24 cellular contexts compared by ENCODE assay signal in the genomic region with DNA sequence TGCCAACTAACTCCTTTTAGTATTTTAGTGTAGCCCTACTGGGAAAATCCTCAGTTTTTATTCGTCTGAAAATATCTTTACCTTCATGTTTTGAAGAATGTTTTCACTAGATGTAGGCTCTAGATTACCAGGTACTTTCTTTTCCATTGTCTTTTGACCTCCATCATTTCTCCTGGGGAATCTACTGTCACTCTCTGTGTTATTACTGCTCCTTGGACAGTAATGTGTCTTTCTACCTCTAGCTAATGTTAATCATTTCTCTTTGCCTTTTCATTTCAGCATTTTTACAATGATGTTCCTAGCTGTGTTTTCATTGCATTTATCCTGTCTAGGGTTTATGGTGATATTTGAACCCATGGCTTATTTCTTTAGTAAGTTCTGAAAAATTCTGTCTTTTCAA.
DNase-seq lines count a peak whose midpoint lies in the region; ATAC-seq, FAIRE-seq and TF ChIP-seq lines count a peak whose summit lies in the region.
"Had no signal": no experiment of that assay in that cellular context is flagged by ENCODE, and none has a peak within 500 bp of the region (broad histone marks: within the 10 kb centered on the region; RNA-seq: fewer than 3 reads in every experiment).

No MANE protein-coding gene starts in this region.

- TF ChIP-seq POLR2A in HepG2 (IDR thresholded peaks at IDR 0.05; ENCODE audit: insufficient read depth in 1 of 2, low read depth in 2 of 2, low read length in 2 of 2) (no peak), right lobe of liver (IDR thresholded peaks at IDR 0.05) (no peak), K562 (conservative IDR thresholded peaks at IDR 0.05) (no peak)

- intact Hi-C loops in HepG2 (cut with micrococcal nuclease; ENCODE audit: unreplicated experiment) (no loop called here), right lobe of liver (cut with DNase I) (no loop called here), K562 (cut with micrococcal nuclease) (no loop called here)

- in situ Hi-C loops in HepG2 (cut with HindIII; ENCODE audit: extremely low pct_ligation_motif_present, low pct_unique_long_range_greater_than_20kb) (loop anchor here (25.0 kb wide), 1 partner anchor 226 kb away; no protein-coding TSS in a partner anchor), K562 (cut with MboI) (no loop called here)

- DNase-seq in HepG2 (ENCODE audit: low spot score) (no peak), right lobe of liver (no peak), NCI-H748 (lab: John Stamatoyannopoulos, UW; ENCODE audit: unreplicated experiment) (peak; percentile 10), K562 (ENCODE audit: extremely low read depth in 1 of 4, low spot score in 3 of 4) (no peak), NCI-H187 treated with DMSO at 0.1 percent for 48 hours (lab: John Stamatoyannopoulos, UW) (no peak)
- DNase-seq: 8988T; ACHN; AML-193; BE2C; CD4-positive, alpha-beta T cell; CD8-positive, alpha-beta memory T cell; DMS 273 treated with DMSO at 0.1 percent for 48 hours; DMS79; EL; GDM1; GOT3 had no signal

- no peaks in the 10 kb centered on the region for H3K4me1 ChIP-seq in HepG2 (ENCODE audit: insufficient read depth, low read length)
- H3K4me1 ChIP-seq in right lobe of liver, result no peaks in the 10 kb centered on the region
- no peaks in the 10 kb centered on the region for H3K4me1 ChIP-seq in K562 (replicated peaks in 1 of 2; ENCODE audit: control insufficient read depth in 2 of 2, insufficient read depth in 2 of 2, low read length in 2 of 2)
- H3K4me1 ChIP-seq: A549; BE2C; BLaER1 treated with 17β-estradiol and CSF1 and Interleukin-3, amounts not matched to agents 10 nM and 100 nM; HAP-1 had no signal

- no peaks in the 10 kb centered on the region for H3K79me2 ChIP-seq in HepG2 (ENCODE audit: insufficient read depth, low read length)
- H3K79me2 ChIP-seq in K562 (ENCODE audit: control insufficient read depth, insufficient read depth, low read length), result no peaks in the 10 kb centered on the region

- H3K27me3 ChIP-seq in HepG2 (ENCODE audit: control insufficient read depth in 1 of 2, insufficient read depth in 2 of 2, low read length in 2 of 2), result peaks cover 3 to 32% of the 10 kb centered on the region in 2 experiments
- H3K27me3 ChIP-seq in right lobe of liver, result no peaks in the 10 kb centered on the region
- peaks cover 0 to 11% of the 10 kb centered on the region in 2 experiments; a peak in 2 of 5 replicates for H3K27me3 ChIP-seq in K562 (ENCODE audit: control insufficient read depth in 2 of 2, insufficient read depth in 2 of 2, low read length in 2 of 2)
- H3K27me3 ChIP-seq: BLaER1 treated with 17β-estradiol and CSF1 and Interleukin-3, amounts not matched to agents 10 nM and 100 nM had no signal

- H3K4me3 ChIP-seq in HepG2 (replicated peaks in 1 of 3; ENCODE audit: insufficient read depth in 1 of 3, low read depth in 2 of 3, low read length in 3 of 3) (no peak overlapping the region), right lobe of liver (no peak overlapping the region), K562 (no peak overlapping the region)
- H3K4me3 ChIP-seq: A549; BLaER1 treated with 17β-estradiol and CSF1 and Interleukin-3, amounts not matched to agents 10 nM and 100 nM; GM12878; HAP-1 had no signal

- H3K9ac ChIP-seq in HepG2 (ENCODE audit: insufficient read depth, low read depth, low read length) (no peak overlapping the region), K562 (ENCODE audit: insufficient read depth in 1 of 2, low read depth in 2 of 2, low read length in 2 of 2) (no peak overlapping the region)
- H3K9ac ChIP-seq: BLaER1 treated with 17β-estradiol and CSF1 and Interleukin-3, amounts not matched to agents 10 nM and 100 nM had no signal

- BruUV-seq in HepG2 (replicated peaks; lab: Mats Ljungman, UMichigan) (no TSS peak), K562 (replicated peaks; lab: Mats Ljungman, UMichigan) (no TSS peak)

- H3K36me3 ChIP-seq in HepG2 (replicated peaks in 1 of 2; ENCODE audit: control insufficient read depth in 1 of 2, insufficient read depth in 2 of 2, low read length in 2 of 2) (no peaks in the 10 kb centered on the region), right lobe of liver (no peaks in the 10 kb centered on the region), K562 (ENCODE audit: control insufficient read depth, insufficient read depth, low read length) (no peaks in the 10 kb centered on the region)
- H3K36me3 ChIP-seq: BE2C; BLaER1 treated with 17β-estradiol and CSF1 and Interleukin-3, amounts not matched to agents 10 nM and 100 nM; HAP-1 had no signal

- no peak for TF ChIP-seq CTCF in HepG2 (CRISPR knock-in tag; IDR thresholded peaks at IDR 0.05)
- no peak for TF ChIP-seq CTCF in right lobe of liver (IDR thresholded peaks at IDR 0.05)
- TF ChIP-seq CTCF in K562 (IDR thresholded peaks at IDR 0.05 in 2 of 3, conservative IDR thresholded peaks at IDR 0.05 in 1 of 3; ENCODE audit: insufficient read depth in 2 of 3, low read depth in 1 of 3, low read length in 3 of 3), result no peak

- no peak for ATAC-seq in HepG2
- ATAC-seq in right lobe of liver, result no peak
- ATAC-seq in K562, result no peak
- no peak for ATAC-seq in GM18511 (IDR thresholded peaks at IDR 0.05; ENCODE audit: unreplicated experiment)
- ATAC-seq: A549, GM12878 had no signal

- H3K9me1 ChIP-seq in K562 (ENCODE audit: control insufficient read depth, insufficient read depth, low read length), result no peaks in the 10 kb centered on the region

- 0% methylated on average over 1 of the region's 1 CpG for whole genome bisulfite sequencing in HepG2 (ENCODE audit: low lambda C conversion rate)
- WGBS in right lobe of liver (ENCODE audit: insufficient coverage, low coverage, low lambda C conversion rate, missing lambda C conversion rate), result 63% methylated on average over 1 of the region's 1 CpG
- 0% methylated on average over 1 of the region's 1 CpG for WGBS in K562 (ENCODE audit: insufficient coverage, low coverage, missing lambda C conversion rate)

- CTCF ChIA-PET in HepG2 (lab: Yijun Ruan, JAX; ENCODE audit: low intra/inter-chr PET ratio, low total read pairs), result no interaction called here
- CTCF ChIA-PET in K562 (lab: Yijun Ruan, JAX; ENCODE audit: low intra/inter-chr PET ratio), result no interaction called here

- TF ChIP-seq EP300 in HepG2 (IDR thresholded peaks at IDR 0.05; ENCODE audit: low read depth in 2 of 2, low read length in 2 of 2), result no peak
- TF ChIP-seq EP300 in HepG2 (CRISPR knock-in tag; IDR thresholded peaks at IDR 0.05; ENCODE audit: borderline replicate concordance), result no peak
- TF ChIP-seq EP300 in K562 (IDR thresholded peaks at IDR 0.05; ENCODE audit: low read length), result no peak

- no peak overlapping the region for H3K4me2 ChIP-seq in HepG2 (ENCODE audit: low read depth, low read length)
- H3K4me2 ChIP-seq in K562 (ENCODE audit: insufficient read depth, low read length), result no peak overlapping the region
- H3K4me2 ChIP-seq: A549; BLaER1 treated with 17β-estradiol and CSF1 and Interleukin-3, amounts not matched to agents 10 nM and 100 nM had no signal

- H2AFZ ChIP-seq in HepG2 (ENCODE audit: low read length) (no peak overlapping the region), K562 (ENCODE audit: low read depth, low read length) (no peak overlapping the region)

- peaks cover 5% of the 10 kb centered on the region for H3K9me3 ChIP-seq in HepG2 (ENCODE audit: low read length)
- no peaks in the 10 kb centered on the region for H3K9me3 ChIP-seq in right lobe of liver
- no peaks in the 10 kb centered on the region for H3K9me3 ChIP-seq in K562 (replicated peaks; ENCODE audit: control insufficient read depth, insufficient read depth, low read depth, low read length)
- H3K9me3 ChIP-seq: BE2C, HAP-1 had no signal

- FAIRE-seq in HepG2 (lab: Jason Lieb, UNC) (no peak), K562 (lab: Jason Lieb, UNC) (no peak)
- FAIRE-seq: A549, D721Med, GM12878, GM18507, H54 had no signal

- no peak for TF ChIP-seq RAD21 in HepG2 (CRISPR knock-in tag; IDR thresholded peaks at IDR 0.05)
- TF ChIP-seq RAD21 in K562 (CRISPR knock-in tag; conservative IDR thresholded peaks at IDR 0.05 in 1 of 2, IDR thresholded peaks at IDR 0.05 in 1 of 2), result no peak

- H4K20me1 ChIP-seq in HepG2 (ENCODE audit: insufficient read depth, low read length) (no peaks in the 10 kb centered on the region), K562 (replicated peaks; ENCODE audit: control insufficient read depth, insufficient read depth, low read length) (no peaks in the 10 kb centered on the region)
- H4K20me1 ChIP-seq: BLaER1 treated with 17β-estradiol and CSF1 and Interleukin-3, amounts not matched to agents 10 nM and 100 nM had no signal

- POLR2A ChIA-PET in HepG2 (lab: Yijun Ruan, JAX) (no interaction called here), K562 (lab: Yijun Ruan, JAX) (no interaction called here)

- H3K27ac ChIP-seq in HepG2 (ENCODE audit: extremely low read length, insufficient read depth, low read length) (no peak overlapping the region), right lobe of liver (no peak overlapping the region), K562 (ENCODE audit: extremely low read depth, low read depth, low read length) (no peak overlapping the region)
- H3K27ac ChIP-seq: A549; BLaER1 treated with 17β-estradiol and CSF1 and Interleukin-3, amounts not matched to agents 10 nM and 100 nM had no signal

TF ChIP-seq in HepG2, 621 proteins besides CTCF, POLR2A, EP300 and RAD21 (continues in another document):
- TF ChIP-seq, protein P1, sequence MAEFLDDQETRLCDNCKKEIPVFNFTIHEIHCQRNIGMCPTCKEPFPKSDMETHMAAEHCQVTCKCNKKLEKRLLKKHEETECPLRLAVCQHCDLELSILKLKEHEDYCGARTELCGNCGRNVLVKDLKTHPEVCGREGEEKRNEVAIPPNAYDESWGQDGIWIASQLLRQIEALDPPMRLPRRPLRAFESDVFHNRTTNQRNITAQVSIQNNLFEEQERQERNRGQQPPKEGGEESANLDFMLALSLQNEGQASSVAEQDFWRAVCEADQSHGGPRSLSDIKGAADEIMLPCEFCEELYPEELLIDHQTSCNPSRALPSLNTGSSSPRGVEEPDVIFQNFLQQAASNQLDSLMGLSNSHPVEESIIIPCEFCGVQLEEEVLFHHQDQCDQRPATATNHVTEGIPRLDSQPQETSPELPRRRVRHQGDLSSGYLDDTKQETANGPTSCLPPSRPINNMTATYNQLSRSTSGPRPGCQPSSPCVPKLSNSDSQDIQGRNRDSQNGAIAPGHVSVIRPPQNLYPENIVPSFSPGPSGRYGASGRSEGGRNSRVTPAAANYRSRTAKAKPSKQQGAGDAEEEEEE (CRISPR knock-in tag; IDR thresholded peaks at IDR 0.05; ENCODE audit: borderline replicate concordance), result no peak

TF ChIP-seq in K562, 482 proteins besides CTCF, POLR2A, EP300 and RAD21:
- TF ChIP-seq NONO (IDR thresholded peaks at IDR 0.05; ENCODE audit: low read depth in 2 of 2, low read length in 1 of 2) (no peak), CBX3 (IDR thresholded peaks at IDR 0.05; ENCODE audit: borderline replicate concordance in 1 of 2, low read length in 2 of 2) (0 out of 3 replicates have a peak, but pooled peaks of 1 of the 2 experiments have one; percentile 46), TRIM28 (IDR thresholded peaks at IDR 0.05) (peak; percentile 76), CBX5 (IDR thresholded peaks at IDR 0.05; ENCODE audit: borderline replicate concordance, low read depth) (0 out of 2 replicates have a peak, but pooled peaks have one; percentile 34)
